In the genomic region with DNA sequence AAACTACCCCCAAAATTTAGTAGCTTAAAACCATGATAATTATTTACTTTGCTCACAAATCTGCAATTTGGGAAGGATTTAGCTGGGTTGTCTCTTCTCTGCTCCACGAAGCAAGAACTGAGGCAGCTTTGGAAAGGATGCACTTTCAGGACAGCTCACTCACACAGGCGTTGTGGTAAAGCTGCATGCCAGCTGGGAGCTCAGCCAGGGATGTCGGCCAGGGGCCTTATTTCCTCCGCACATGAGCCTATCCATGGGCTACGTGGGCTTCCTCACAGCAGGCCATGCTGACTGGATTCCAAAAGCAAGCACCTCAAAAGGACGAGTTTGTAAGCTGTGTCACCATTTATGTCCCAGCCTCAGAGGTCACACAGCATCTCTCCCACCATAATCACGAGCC, we compare ENCODE assay signal across 23 cellular contexts.
"Had no signal": no experiment of that assay in that cellular context is flagged by ENCODE, and none has a peak within 500 bp of the region (broad histone marks: within the 10 kb centered on the region; RNA-seq: fewer than 3 reads in every experiment).

No MANE protein-coding gene starts in this region.

- H3K36me3 Mint-ChIP-seq: activated naive CD8-positive, alpha-beta T cell treated with anti-CD3 and anti-CD28 coated beads, Interleukin-2, amount 10 ng/mL, durations not matched to agents 7 days and 5 days had no signal

- ATAC-seq: activated CD8-positive, alpha-beta T cell treated with anti-CD3 and anti-CD28 coated beads, Interleukin-2, amount 10 ng/mL, durations not matched to agents 7 days and 5 days; PC-3 had no signal

- DNase-seq: activated CD4-positive, alpha-beta T cell treated with anti-CD3 and anti-CD28 coated beads for 4 hours; activated CD4-positive, alpha-beta T cell treated with anti-CD3 and anti-CD28 coated beads, Interleukin-2, amount 50 U/mL, for 4 hours; activated CD8-positive, alpha-beta memory T cell treated with anti-CD3 and anti-CD28 coated beads, Interleukin-2, amount 50 U/mL, for 48 hours; activated CD8-positive, alpha-beta T cell treated with anti-CD3 and anti-CD28 coated beads, Interleukin-2, amount 10 ng/mL, durations not matched to agents 7 days and 5 days; activated naive CD4-positive, alpha-beta T cell treated with anti-CD3 and anti-CD28 coated beads, Interleukin-2, amount 50 U/mL, for 16 hours; activated naive CD8-positive, alpha-beta T cell treated with anti-CD3 and anti-CD28 coated beads, Interleukin-2, amount 10 ng/mL, durations not matched to agents 7 days and 5 days; activated T-cell treated with anti-CD3 and anti-CD28 coated beads, Interleukin-2, amount 50 U/mL, for 1 hour; adrenal gland; MV-4-11; NCI-H1092 treated with DMSO at 0.1 percent for 48 hours; NCI-H1417 treated with DMSO at 0.1 percent for 48 hours; NCI-H1694; NCI-H2029; NCI-H2107; NCI-H2171 treated with DMSO at 0.1 percent for 48 hours; NCI-H226; NCI-H69; PC-3; T-helper 1 cell; WERI-Rb-1 had no signal

- H3K27me3 ChIP-seq: adrenal gland, breast epithelium had no signal

- H3K36me3 ChIP-seq: adrenal gland, breast epithelium, WERI-Rb-1 had no signal

- H3K4me3 Mint-ChIP-seq: activated CD8-positive, alpha-beta T cell treated with anti-CD3 and anti-CD28 coated beads, Interleukin-2, amount 10 ng/mL, durations not matched to agents 7 days and 5 days; activated naive CD8-positive, alpha-beta T cell treated with anti-CD3 and anti-CD28 coated beads, Interleukin-2, amount 10 ng/mL, durations not matched to agents 7 days and 5 days had no signal

- H3K27ac Mint-ChIP-seq: activated CD8-positive, alpha-beta T cell treated with anti-CD3 and anti-CD28 coated beads, Interleukin-2, amount 10 ng/mL, durations not matched to agents 7 days and 5 days; activated naive CD8-positive, alpha-beta T cell treated with anti-CD3 and anti-CD28 coated beads, Interleukin-2, amount 10 ng/mL, durations not matched to agents 7 days and 5 days had no signal

- H3K4me3 ChIP-seq: adrenal gland, breast epithelium, SK-N-MC had no signal

- H3K4me1 ChIP-seq: adrenal gland, breast epithelium had no signal

- H3K9me3 ChIP-seq: adrenal gland, breast epithelium had no signal

- H3K9me3 Mint-ChIP-seq: activated naive CD8-positive, alpha-beta T cell treated with anti-CD3 and anti-CD28 coated beads, Interleukin-2, amount 10 ng/mL, durations not matched to agents 7 days and 5 days had no signal

- H3K27ac ChIP-seq: adrenal gland, breast epithelium, KMS-11, SK-N-MC, WERI-Rb-1 had no signal

- H3K4me1 Mint-ChIP-seq: activated naive CD8-positive, alpha-beta T cell treated with anti-CD3 and anti-CD28 coated beads, Interleukin-2, amount 10 ng/mL, durations not matched to agents 7 days and 5 days had no signal
